In genomic region chr1:243256590-243256989, GRCh38 we compare ENCODE assay signal across 8 cellular contexts. TPM values are rescaled to one million over a fixed set of nuclear protein-coding genes. Genes with fewer than 3 reads are reported as not detected.
DNase-seq lines count a peak whose midpoint lies in the region; ATAC-seq and TF ChIP-seq lines count a peak whose summit lies in the region.

No MANE protein-coding gene starts in this region.

- H3K9me2 ChIP-seq in neural cell (ENCODE audit: insufficient read depth, low read length) = no peaks in the 10 kb centered on the region

- H4K20me1 ChIP-seq in neural cell (ENCODE audit: insufficient read depth) = peaks cover 18% of the 10 kb centered on the region

- ATAC-seq in GM18907 (IDR thresholded peaks at IDR 0.05; ENCODE audit: unreplicated experiment) (no peak), GM21360 (IDR thresholded peaks at IDR 0.05; ENCODE audit: unreplicated experiment) (no peak), GM19397 (IDR thresholded peaks at IDR 0.05; ENCODE audit: unreplicated experiment) (no peak)

- no peaks in the 10 kb centered on the region for H3K27me3 ChIP-seq in MG63
- H3K27me3 ChIP-seq in neural cell (ENCODE audit: insufficient read depth, low read depth, low read length) = no peaks in the 10 kb centered on the region

- peak overlapping the region; percentile 85 for H3K27ac ChIP-seq in C4-2B
- peak overlapping the region; percentile 98 to 99 for H3K27ac ChIP-seq in coronary artery
- H3K27ac ChIP-seq in neural cell (ENCODE audit: low read length) = peak overlapping the region; percentile 94

- no peaks in the 10 kb centered on the region for H3K9me3 ChIP-seq in MG63
- no peaks in the 10 kb centered on the region for H3K9me3 ChIP-seq in neural cell (ENCODE audit: low read length)

- peak overlapping the region; percentile 98 for H3K9ac ChIP-seq in neural cell (ENCODE audit: low read length)

- peak overlapping the region; percentile 54 for H3K4me2 ChIP-seq in neural cell (ENCODE audit: low read length)

- H3K4me3 ChIP-seq in MG63 (peak overlapping the region; percentile 93), coronary artery (peak overlapping the region; percentile 86), neural cell (ENCODE audit: low read length) (peak overlapping the region; percentile 83)

- TF ChIP-seq CTCF in C4-2B (conservative IDR thresholded peaks at IDR 0.05) (no peak), coronary artery (IDR thresholded peaks at IDR 0.05) (no peak), neural cell (IDR thresholded peaks at IDR 0.05; ENCODE audit: poor library complexity, severe bottlenecking) (no peak)

- DNase-seq in MG63 = no peak
- DNase-seq in coronary artery (ENCODE audit: low spot score) = no peak
- DNase-seq in NCI-H2107 treated with DMSO at 0.1 percent for 48 hours (lab: John Stamatoyannopoulos, UW; ENCODE audit: unreplicated experiment) = no peak

- peaks cover 8% of the 10 kb centered on the region for H3F3A ChIP-seq in neural cell (ENCODE audit: insufficient read depth, low read length, poor library complexity, severe bottlenecking)

- H3K79me2 ChIP-seq in neural cell (replicated peaks; ENCODE audit: insufficient read depth, low read length) = peaks cover 52% of the 10 kb centered on the region

- TF ChIP-seq EP300 in neural cell (conservative IDR thresholded peaks at IDR 0.05; ENCODE audit: poor library complexity, severe bottlenecking) = no peak

- H2AFZ ChIP-seq in neural cell (ENCODE audit: low read depth, low read length) = peak overlapping the region; percentile 86

- no peak for TF ChIP-seq RAD21 in neural cell (conservative IDR thresholded peaks at IDR 0.05)

- no peaks in the 10 kb centered on the region for H3K36me3 ChIP-seq in MG63
- H3K36me3 ChIP-seq in neural cell (ENCODE audit: insufficient read depth, low read length) = no peaks in the 10 kb centered on the region

TF ChIP-seq in neural cell, 6 proteins besides CTCF, POLR2A, EP300 and RAD21:
- TF ChIP-seq POLR2AphosphoS5 (IDR thresholded peaks at IDR 0.05) (no peak), TAF1 (IDR thresholded peaks at IDR 0.05; ENCODE audit: low read depth) (no peak), MXI1 (conservative IDR thresholded peaks at IDR 0.05; ENCODE audit: poor library complexity, severe bottlenecking) (no peak), REST (IDR thresholded peaks at IDR 0.05; ENCODE audit: borderline replicate concordance) (no peak), SMC3 (conservative IDR thresholded peaks at IDR 0.05; ENCODE audit: poor library complexity) (no peak), EZH2 (IDR thresholded peaks at IDR 0.05; ENCODE audit: borderline replicate concordance, insufficient read depth, low read length, poor library complexity, severe bottlenecking) (no peak)

RNA-seq across cellular contexts. Expression of gene SDCCAG8, which starts 0.7 kb away (rescaled TPM):
- 17.2 and 19.2 TPM in 2 replicates for total RNA-seq in MG63 (2014; rRNA removed; shearing (Covaris generic); ENCODE audit: low replicate concordance)
- polyA plus RNA-seq in neural cell = 32.2 and 33.7 TPM in 2 replicates
- 61.8 and 62.2 TPM in 2 replicates for polyA minus RNA-seq in neural cell

RNA-seq across cellular contexts. Expression of gene CEP170, which starts 1.5 kb away (rescaled TPM):
- 31.9 and 46.1 TPM in 2 replicates for total RNA-seq in MG63 (2014; rRNA removed; shearing (Covaris generic); ENCODE audit: low replicate concordance)
- polyA plus RNA-seq in neural cell = 383 and 403 TPM in 2 replicates
- polyA minus RNA-seq in neural cell = 611 and 700 TPM in 2 replicates
